1 cellular context compared by ENCODE assay signal in the genomic region with DNA sequence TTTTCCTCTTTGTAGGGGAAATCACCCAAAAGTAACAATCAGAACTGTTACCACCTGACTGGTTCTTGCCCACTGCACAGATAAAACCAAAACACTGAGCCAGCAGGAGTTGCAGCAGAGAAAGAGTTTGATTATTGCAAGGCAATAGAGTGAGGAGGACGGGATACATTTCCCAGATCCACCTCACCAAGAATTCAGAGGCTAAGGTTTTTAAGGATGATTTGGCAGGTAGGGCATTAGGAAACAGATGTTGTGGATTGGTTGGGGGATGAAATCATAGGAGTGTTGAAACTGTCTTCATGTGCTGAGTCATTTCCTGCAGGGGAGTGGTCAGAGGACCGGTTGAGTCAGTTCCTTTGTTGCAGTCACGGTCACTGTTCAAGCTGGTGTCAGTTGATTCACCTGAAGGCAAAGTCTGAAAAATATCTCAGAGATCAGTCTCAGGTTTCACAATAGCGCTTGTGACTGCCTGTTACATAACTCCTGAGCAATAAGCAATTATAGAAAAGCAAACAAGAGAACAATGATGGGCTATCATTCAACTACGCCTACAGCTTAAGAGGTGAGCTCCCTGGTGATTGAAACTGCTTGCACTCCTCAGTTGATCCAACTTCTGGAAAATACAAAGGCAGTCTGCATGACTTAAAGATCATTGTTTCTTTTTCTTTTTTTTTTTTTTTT.
A peak's percentile ranks its signal among the peaks of the same experiment; 100 is the strongest.
TF ChIP-seq lines count a peak whose summit lies in the region.

No MANE protein-coding gene starts in this region.

TF ChIP-seq in H1, 55 proteins besides CTCF, POLR2A, EP300 and RAD21:
- TF ChIP-seq POLR2AphosphoS5 (IDR thresholded peaks at IDR 0.05; ENCODE audit: low read depth, low read length), result peak; percentile 33; the same call in 1 of the 2 replicates
- no peak for TF ChIP-seq KDM5A (IDR thresholded peaks at IDR 0.05; ENCODE audit: low read length)
- no peak for TF ChIP-seq GTF2F1 (IDR thresholded peaks at IDR 0.05; ENCODE audit: borderline replicate concordance, low read depth, low read length)
- peak; percentile 35 for TF ChIP-seq ASH2L (IDR thresholded peaks at IDR 0.05; ENCODE audit: low read length)
- TF ChIP-seq RXRA (IDR thresholded peaks at IDR 0.05; ENCODE audit: insufficient read depth, low read depth, low read length), result no peak
- TF ChIP-seq, protein P1, sequence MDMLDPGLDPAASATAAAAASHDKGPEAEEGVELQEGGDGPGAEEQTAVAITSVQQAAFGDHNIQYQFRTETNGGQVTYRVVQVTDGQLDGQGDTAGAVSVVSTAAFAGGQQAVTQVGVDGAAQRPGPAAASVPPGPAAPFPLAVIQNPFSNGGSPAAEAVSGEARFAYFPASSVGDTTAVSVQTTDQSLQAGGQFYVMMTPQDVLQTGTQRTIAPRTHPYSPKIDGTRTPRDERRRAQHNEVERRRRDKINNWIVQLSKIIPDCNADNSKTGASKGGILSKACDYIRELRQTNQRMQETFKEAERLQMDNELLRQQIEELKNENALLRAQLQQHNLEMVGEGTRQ (IDR thresholded peaks at IDR 0.05; ENCODE audit: low read length), result no peak
- no peak for TF ChIP-seq CBX8 (IDR thresholded peaks at IDR 0.05; ENCODE audit: borderline replicate concordance, low read depth, low read length)
- TF ChIP-seq CTBP2 (IDR thresholded peaks at IDR 0.05; ENCODE audit: borderline replicate concordance, insufficient read depth, insufficient read length, low read length), result no peak
- TF ChIP-seq BACH1 (IDR thresholded peaks at IDR 0.05; ENCODE audit: low read length), result peak; percentile 96
- TF ChIP-seq CREB1 (IDR thresholded peaks at IDR 0.05), result peak; percentile 43; the same call in 1 of the 2 replicates
- peak; percentile 87 for TF ChIP-seq SP1 (IDR thresholded peaks at IDR 0.05; ENCODE audit: low read depth, low read length)
- TF ChIP-seq RNF2 (IDR thresholded peaks at IDR 0.05; ENCODE audit: borderline replicate concordance, low read depth, low read length, missing control alignments, poor library complexity, severe bottlenecking), result no peak
- TF ChIP-seq, protein P2, sequence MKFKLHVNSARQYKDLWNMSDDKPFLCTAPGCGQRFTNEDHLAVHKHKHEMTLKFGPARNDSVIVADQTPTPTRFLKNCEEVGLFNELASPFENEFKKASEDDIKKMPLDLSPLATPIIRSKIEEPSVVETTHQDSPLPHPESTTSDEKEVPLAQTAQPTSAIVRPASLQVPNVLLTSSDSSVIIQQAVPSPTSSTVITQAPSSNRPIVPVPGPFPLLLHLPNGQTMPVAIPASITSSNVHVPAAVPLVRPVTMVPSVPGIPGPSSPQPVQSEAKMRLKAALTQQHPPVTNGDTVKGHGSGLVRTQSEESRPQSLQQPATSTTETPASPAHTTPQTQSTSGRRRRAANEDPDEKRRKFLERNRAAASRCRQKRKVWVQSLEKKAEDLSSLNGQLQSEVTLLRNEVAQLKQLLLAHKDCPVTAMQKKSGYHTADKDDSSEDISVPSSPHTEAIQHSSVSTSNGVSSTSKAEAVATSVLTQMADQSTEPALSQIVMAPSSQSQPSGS (IDR thresholded peaks at IDR 0.05; ENCODE audit: low read length), result 0 out of 2 replicates have a peak, but pooled peaks have one; percentile 22
- TF ChIP-seq JUND (IDR thresholded peaks at IDR 0.05; ENCODE audit: low read length), result peak; percentile 91
- peak; percentile 65; the same call in 1 of the 2 replicates for TF ChIP-seq CEBPB (IDR thresholded peaks at IDR 0.05; ENCODE audit: low read depth, low read length)
- TF ChIP-seq TAF7 (optimal IDR thresholded peaks at IDR 0.05; ENCODE audit: borderline replicate concordance, low read depth, low read length), result no peak
- no peak for TF ChIP-seq FOSL1 (IDR thresholded peaks at IDR 0.05; ENCODE audit: insufficient read depth, low read depth, low read length)
- no peak for TF ChIP-seq TBP (IDR thresholded peaks at IDR 0.05; ENCODE audit: low read depth, low read length)
- TF ChIP-seq KDM4A (IDR thresholded peaks at IDR 0.05; ENCODE audit: low read depth, low read length, severe bottlenecking), result no peak
- TF ChIP-seq RFX5 (IDR thresholded peaks at IDR 0.05; ENCODE audit: borderline replicate concordance, low read depth, low read length), result no peak
- TF ChIP-seq CBX5 (IDR thresholded peaks at IDR 0.05; ENCODE audit: low read depth, low read length), result no peak
- no peak for TF ChIP-seq SP4 (IDR thresholded peaks at IDR 0.05; ENCODE audit: low read length)
- no peak for TF ChIP-seq YY1 (IDR thresholded peaks at IDR 0.05; ENCODE audit: low read depth, low read length)
- TF ChIP-seq ZNF274 (IDR thresholded peaks at IDR 0.05; ENCODE audit: borderline replicate concordance, extremely low read depth, low read length), result no peak
- TF ChIP-seq BCL11A (IDR thresholded peaks at IDR 0.05; ENCODE audit: low read depth in 2 of 2, low read length in 2 of 2), result no peak
- TF ChIP-seq JUN (IDR thresholded peaks at IDR 0.05; ENCODE audit: low read depth, low read length), result peak; percentile 78; the same call in 1 of the 2 replicates
- TF ChIP-seq TCF12 (IDR thresholded peaks at IDR 0.05; ENCODE audit: low read depth, low read length), result 0 out of 2 replicates have a peak, but pooled peaks have one; percentile 16
- peak; percentile 90 for TF ChIP-seq MAFK (IDR thresholded peaks at IDR 0.05; ENCODE audit: low read depth, low read length)
